Comparison of ENCODE assay signal across 1 cellular context in genomic region chr2:40412456-40412855, GRCh38.
TF ChIP-seq lines count a peak whose summit lies in the region.

No MANE protein-coding gene starts in this region.

TF ChIP-seq in IMR-90, 13 proteins besides CTCF, POLR2A, EP300 and RAD21:
- TF ChIP-seq RFX5 (IDR thresholded peaks at IDR 0.05; ENCODE audit: low read depth, low read length) = no peak
- peak; percentile 23; the same call in 1 of the 2 replicates for TF ChIP-seq FOS (IDR thresholded peaks at IDR 0.05; ENCODE audit: low read depth, low read length)
